16 cellular contexts compared by ENCODE assay signal in genomic region chr1:22318279-22318983, GRCh38.
A peak's percentile ranks its signal among the peaks of the same experiment; 100 is the strongest.
DNase-seq lines count a peak whose midpoint lies in the region; ATAC-seq and TF ChIP-seq lines count a peak whose summit lies in the region.
"Had no signal": no experiment of that assay in that cellular context is flagged by ENCODE, and none has a peak within 500 bp of the region (broad histone marks: within the 10 kb centered on the region; RNA-seq: fewer than 3 reads in every experiment).

No MANE protein-coding gene starts in this region.

- H3K27me3 ChIP-seq in trophoblast cell (ENCODE audit: insufficient read depth, low read length): no peaks in the 10 kb centered on the region

- H4K8ac ChIP-seq in trophoblast cell (ENCODE audit: low read depth, low read length): no peak overlapping the region

- no CpG with 5 or more reads among the region's 24 CpGs for WGBS in trophoblast cell (ENCODE audit: extremely low coverage, insufficient coverage, insufficient read length)

- H2BK5ac ChIP-seq in trophoblast cell (ENCODE audit: low read depth, low read length, poor library complexity): peak overlapping the region; percentile 32

- H3K36me3 ChIP-seq in trophoblast cell (ENCODE audit: control insufficient read depth in 1 of 2, insufficient read depth in 2 of 2, low read length in 2 of 2): no peaks in the 10 kb centered on the region
- H3K36me3 ChIP-seq: spleen had no signal

- peak overlapping the region; percentile 16 for H4K91ac ChIP-seq in trophoblast cell (ENCODE audit: low read depth, low read length)

- H3K9me3 Mint-ChIP-seq in endothelial cell (ENCODE audit: unreplicated experiment): no peaks in the 10 kb centered on the region
- H3K9me3 Mint-ChIP-seq: activated T-helper 1 cell treated with anti-CD3 and anti-CD28 coated beads, Interleukin-12 subunit alpha, Interleukin-12 subunit beta, Interleukin-2, Interleukin-4 antibody, amounts not matched to agents 30 ng/mL and 10 ng/mL and 1 ng/mL, durations not matched to agents 14 hours and 24 hours and 36 hours had no signal

- no peak overlapping the region for H2BK120ac ChIP-seq in trophoblast cell (ENCODE audit: insufficient read depth, low read length, poor library complexity)

- no peak overlapping the region for H3K27ac Mint-ChIP-seq in endothelial cell (ENCODE audit: unreplicated experiment)
- H3K27ac Mint-ChIP-seq: activated T-helper 1 cell treated with anti-CD3 and anti-CD28 coated beads, Interleukin-12 subunit alpha, Interleukin-12 subunit beta, Interleukin-2, Interleukin-4 antibody, amounts not matched to agents 30 ng/mL and 10 ng/mL and 1 ng/mL, durations not matched to agents 14 hours and 24 hours and 36 hours; naive thymus-derived CD8-positive, alpha-beta T cell had no signal

- H3K4me2 ChIP-seq in trophoblast cell (ENCODE audit: low read length): no peak overlapping the region

- TF ChIP-seq CTCF in endothelial cell (IDR thresholded peaks at IDR 0.05; ENCODE audit: unreplicated experiment): no peak

- H3K36me3 Mint-ChIP-seq in endothelial cell (ENCODE audit: low read depth, unreplicated experiment): no peaks in the 10 kb centered on the region
- H3K36me3 Mint-ChIP-seq: naive thymus-derived CD8-positive, alpha-beta T cell had no signal

- no peak overlapping the region for H3K9ac ChIP-seq in trophoblast cell (ENCODE audit: low read length)
- H3K9ac ChIP-seq: GM23248 had no signal

- peaks cover 6% of the 10 kb centered on the region for H3K79me1 ChIP-seq in trophoblast cell (ENCODE audit: low read length)

- H3K18ac ChIP-seq in trophoblast cell (ENCODE audit: low read length): no peak overlapping the region

- DNase-seq in DMS53 (lab: John Stamatoyannopoulos, UW) (peak; percentile 22), DMS53 treated with DMSO at 0.1 percent for 48 hours (lab: John Stamatoyannopoulos, UW; ENCODE audit: unreplicated experiment) (no peak), NCI-H345 (lab: John Stamatoyannopoulos, UW) (peak; percentile 69), endothelial cell (ENCODE audit: low spot score) (peak; percentile 32), trophoblast cell (peak; percentile 56 to 84), GM19238 (ENCODE audit: insufficient read length, low spot score) (no peak)
- DNase-seq: DND-41; GM23248; naive thymus-derived CD8-positive, alpha-beta T cell; spleen had no signal

- peak overlapping the region; percentile 50 for H2AK5ac ChIP-seq in trophoblast cell (ENCODE audit: low read length)

- H3K27ac ChIP-seq in trophoblast cell (ENCODE audit: low read depth, low read length): no peak overlapping the region
- H3K27ac ChIP-seq: 22Rv1, GM23248, RWPE1, spleen, VCaP had no signal

- no peak for ATAC-seq in GM21717 (IDR thresholded peaks at IDR 0.05; ENCODE audit: unreplicated experiment)
- no peak for ATAC-seq in HG03521 (IDR thresholded peaks at IDR 0.05; ENCODE audit: unreplicated experiment)
- ATAC-seq: naive thymus-derived CD8-positive, alpha-beta T cell had no signal

- H3K4me3 Mint-ChIP-seq in endothelial cell (ENCODE audit: unreplicated experiment): no peak overlapping the region
- H3K4me3 Mint-ChIP-seq: activated T-helper 1 cell treated with anti-CD3 and anti-CD28 coated beads, Interleukin-12 subunit alpha, Interleukin-12 subunit beta, Interleukin-2, Interleukin-4 antibody, amounts not matched to agents 30 ng/mL and 10 ng/mL and 1 ng/mL, durations not matched to agents 14 hours and 24 hours and 36 hours; naive thymus-derived CD8-positive, alpha-beta T cell had no signal

- H3K4ac ChIP-seq in trophoblast cell (ENCODE audit: low read depth, low read length): no peak overlapping the region

- H2AFZ ChIP-seq in trophoblast cell (ENCODE audit: insufficient read depth, low read length, poor library complexity): no peak overlapping the region
- H2AFZ ChIP-seq: GM23248 had no signal

- peaks cover 6% of the 10 kb centered on the region for H3K27me3 Mint-ChIP-seq in endothelial cell (ENCODE audit: unreplicated experiment)

- peak overlapping the region; percentile 17 for H2BK12ac ChIP-seq in trophoblast cell (ENCODE audit: low read length)

- no peak overlapping the region for H3K23ac ChIP-seq in trophoblast cell (ENCODE audit: low read length)

- H3K9me3 ChIP-seq in trophoblast cell (ENCODE audit: insufficient read depth, low read depth, low read length): peaks cover 2% of the 10 kb centered on the region
- H3K9me3 ChIP-seq: spleen had no signal

- H3K4me1 Mint-ChIP-seq in endothelial cell (ENCODE audit: unreplicated experiment): peaks cover 3% of the 10 kb centered on the region

- no peak overlapping the region for H3K14ac ChIP-seq in trophoblast cell (ENCODE audit: low read length)

- peaks cover 16 to 18% of the 10 kb centered on the region in 2 experiments for H3K4me1 ChIP-seq in trophoblast cell (ENCODE audit: control insufficient read depth in 1 of 2, insufficient read depth in 2 of 2, low read length in 2 of 2)
- H3K4me1 ChIP-seq: spleen had no signal

- no peaks in the 10 kb centered on the region for H3K79me2 ChIP-seq in trophoblast cell (ENCODE audit: control insufficient read depth, insufficient read depth, low read length, poor library complexity)

- no peak overlapping the region for H4K12ac ChIP-seq in trophoblast cell (ENCODE audit: low read depth, low read length)

- H3K4me3 ChIP-seq in trophoblast cell (ENCODE audit: low read depth, low read length): no peak overlapping the region
- H3K4me3 ChIP-seq: GM23248, spleen had no signal

Comparison
In these comparisons a context has a peak if more than half of its experiments do, and no peak if none do; other contexts are left out.
1. DNase-seq: peak in DMS53 (single experiment), NCI-H345 (single experiment), endothelial cell (single experiment) and trophoblast cell (2 of 2); none in DMS53 treated with DMSO at 0.1 percent for 48 hours (single experiment) and GM19238 (single experiment).